ENCODE assay signal across 1 cellular context in the genomic region with DNA sequence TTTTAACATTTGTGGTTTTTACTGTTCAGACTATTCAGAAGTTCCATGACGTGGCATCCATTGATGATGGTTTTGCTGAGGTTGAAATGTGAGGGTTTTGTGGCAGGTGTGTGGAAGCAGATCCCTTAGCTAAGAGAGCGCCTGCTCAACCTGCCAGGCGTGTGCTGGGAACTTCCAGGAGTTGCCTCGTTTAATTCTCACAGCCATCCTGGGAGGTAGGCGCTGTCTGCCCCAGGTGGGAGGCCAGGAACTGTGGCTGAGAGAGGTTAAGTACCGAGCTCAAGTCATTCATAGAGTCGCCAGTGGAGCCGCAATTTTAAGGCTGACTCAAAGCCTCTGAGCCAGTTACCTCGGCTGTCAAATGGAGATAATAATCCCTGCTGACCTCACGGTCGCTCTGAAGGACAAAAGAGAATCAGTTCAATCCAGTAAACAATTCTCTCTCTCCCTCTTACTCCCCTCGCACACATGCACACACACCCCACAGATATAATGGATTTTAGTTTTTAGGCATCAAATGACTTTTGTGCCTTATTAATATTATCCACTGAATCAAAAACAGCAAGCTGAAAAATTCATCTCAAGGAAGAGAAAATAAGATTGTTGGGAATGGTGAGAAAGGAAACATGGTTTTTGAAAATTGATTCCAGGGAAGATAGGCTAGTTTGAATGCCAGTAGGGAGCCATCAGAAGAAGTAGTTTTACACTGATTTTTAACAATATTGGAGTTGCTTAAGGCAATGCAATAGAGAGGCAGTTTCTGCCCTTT.
A peak's percentile ranks its signal among the peaks of the same experiment; 100 is the strongest.
TF ChIP-seq lines count a peak whose summit lies in the region.

No MANE protein-coding gene starts in this region.

TF ChIP-seq in GM12878, 131 proteins besides CTCF, POLR2A, EP300 and RAD21 (continued from another document and continues in another):
- TF ChIP-seq ZBTB4 (CRISPR knock-in tag; IDR thresholded peaks at IDR 0.05) (no peak), SMARCA5 (IDR thresholded peaks at IDR 0.05) (peak; percentile 73; the same call in 1 of the 2 replicates), PML (IDR thresholded peaks at IDR 0.05; ENCODE audit: low read length) (no peak), STAT3 (IDR thresholded peaks at IDR 0.05; ENCODE audit: low read depth, low read length) (no peak; the same call in 1 of the 2 replicates), MLLT1 (IDR thresholded peaks at IDR 0.05) (peak; percentile 89), POLR2AphosphoS2 (IDR thresholded peaks at IDR 0.05; ENCODE audit: low read depth, low read length) (no peak), CBX5 (IDR thresholded peaks at IDR 0.05; ENCODE audit: low read depth) (no peak), POLR2AphosphoS5 (IDR thresholded peaks at IDR 0.05; ENCODE audit: low read length) (peak; percentile 77), SREBF2 (IDR thresholded peaks at IDR 0.05; ENCODE audit: low read length) (no peak), NR2F1 (conservative IDR thresholded peaks at IDR 0.05) (peak; percentile 76; the same call in 1 of the 2 replicates), SPI1 (IDR thresholded peaks at IDR 0.05; ENCODE audit: borderline replicate concordance, insufficient read depth, low read depth, low read length) (0 out of 2 replicates have a peak, but pooled peaks have one; percentile 5), MEF2A (IDR thresholded peaks at IDR 0.05; ENCODE audit: insufficient read depth, low read depth, low read length) (no peak), STAT1 (conservative IDR thresholded peaks at IDR 0.05) (no peak), FOXM1 (IDR thresholded peaks at IDR 0.05; ENCODE audit: low read depth, low read length) (no peak), SMAD1 (IDR thresholded peaks at IDR 0.05; ENCODE audit: low read depth, partially characterized antibody) (peak; percentile 81), BHLHE40 (IDR thresholded peaks at IDR 0.05; ENCODE audit: borderline replicate concordance in 1 of 2, low read depth in 2 of 2, low read length in 1 of 2) (peak; percentile 76 to 88), ATF7 (IDR thresholded peaks at IDR 0.05; ENCODE audit: low read depth) (peak; percentile 94), MYC (IDR thresholded peaks at IDR 0.05; ENCODE audit: insufficient read depth, insufficient read length, insufficient replicate concordance, low read length, severe bottlenecking) (no peak), ZNF622 (IDR thresholded peaks at IDR 0.05) (no peak), NFIC (IDR thresholded peaks at IDR 0.05; ENCODE audit: low read depth, low read length) (no peak), YY1 (IDR thresholded peaks at IDR 0.05; ENCODE audit: low read depth, low read length) (peak; percentile 53; the same call in 1 of the 2 replicates), ZSCAN29 (IDR thresholded peaks at IDR 0.05) (no peak), RB1 (IDR thresholded peaks at IDR 0.05; ENCODE audit: borderline replicate concordance) (no peak), NRF1 (conservative IDR thresholded peaks at IDR 0.05; ENCODE audit: low read depth, low read length) (no peak), HDAC2 (IDR thresholded peaks at IDR 0.05) (no peak), MTA2 (IDR thresholded peaks at IDR 0.05; ENCODE audit: low read depth) (peak; percentile 97), ZNF217 (IDR thresholded peaks at IDR 0.05) (peak; percentile 38; the same call in 1 of the 2 replicates), TCF12 (IDR thresholded peaks at IDR 0.05; ENCODE audit: low read depth, low read length) (peak; percentile 94), SUPT20H (IDR thresholded peaks at IDR 0.05; ENCODE audit: borderline replicate concordance, control insufficient read depth, low read depth, low read length) (no peak), GABPA (IDR thresholded peaks at IDR 0.05; ENCODE audit: low read depth) (no peak), NFYA (IDR thresholded peaks at IDR 0.05; ENCODE audit: borderline replicate concordance, low read depth, low read length) (no peak), KDM1A (IDR thresholded peaks at IDR 0.05; ENCODE audit: borderline replicate concordance) (no peak)
- TF ChIP-seq, protein P1, sequence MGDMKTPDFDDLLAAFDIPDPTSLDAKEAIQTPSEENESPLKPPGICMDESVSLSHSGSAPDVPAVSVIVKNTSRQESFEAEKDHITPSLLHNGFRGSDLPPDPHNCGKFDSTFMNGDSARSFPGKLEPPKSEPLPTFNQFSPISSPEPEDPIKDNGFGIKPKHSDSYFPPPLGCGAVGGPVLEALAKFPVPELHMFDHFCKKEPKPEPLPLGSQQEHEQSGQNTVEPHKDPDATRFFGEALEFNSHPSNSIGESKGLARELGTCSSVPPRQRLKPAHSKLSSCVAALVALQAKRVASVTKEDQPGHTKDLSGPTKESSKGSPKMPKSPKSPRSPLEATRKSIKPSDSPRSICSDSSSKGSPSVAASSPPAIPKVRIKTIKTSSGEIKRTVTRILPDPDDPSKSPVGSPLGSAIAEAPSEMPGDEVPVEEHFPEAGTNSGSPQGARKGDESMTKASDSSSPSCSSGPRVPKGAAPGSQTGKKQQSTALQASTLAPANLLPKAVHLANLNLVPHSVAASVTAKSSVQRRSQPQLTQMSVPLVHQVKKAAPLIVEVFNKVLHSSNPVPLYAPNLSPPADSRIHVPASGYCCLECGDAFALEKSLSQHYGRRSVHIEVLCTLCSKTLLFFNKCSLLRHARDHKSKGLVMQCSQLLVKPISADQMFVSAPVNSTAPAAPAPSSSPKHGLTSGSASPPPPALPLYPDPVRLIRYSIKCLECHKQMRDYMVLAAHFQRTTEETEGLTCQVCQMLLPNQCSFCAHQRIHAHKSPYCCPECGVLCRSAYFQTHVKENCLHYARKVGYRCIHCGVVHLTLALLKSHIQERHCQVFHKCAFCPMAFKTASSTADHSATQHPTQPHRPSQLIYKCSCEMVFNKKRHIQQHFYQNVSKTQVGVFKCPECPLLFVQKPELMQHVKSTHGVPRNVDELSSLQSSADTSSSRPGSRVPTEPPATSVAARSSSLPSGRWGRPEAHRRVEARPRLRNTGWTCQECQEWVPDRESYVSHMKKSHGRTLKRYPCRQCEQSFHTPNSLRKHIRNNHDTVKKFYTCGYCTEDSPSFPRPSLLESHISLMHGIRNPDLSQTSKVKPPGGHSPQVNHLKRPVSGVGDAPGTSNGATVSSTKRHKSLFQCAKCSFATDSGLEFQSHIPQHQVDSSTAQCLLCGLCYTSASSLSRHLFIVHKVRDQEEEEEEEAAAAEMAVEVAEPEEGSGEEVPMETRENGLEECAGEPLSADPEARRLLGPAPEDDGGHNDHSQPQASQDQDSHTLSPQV (IDR thresholded peaks at IDR 0.05), result peak; percentile 32; the same call in 1 of the 2 replicates
- TF ChIP-seq, protein P2, sequence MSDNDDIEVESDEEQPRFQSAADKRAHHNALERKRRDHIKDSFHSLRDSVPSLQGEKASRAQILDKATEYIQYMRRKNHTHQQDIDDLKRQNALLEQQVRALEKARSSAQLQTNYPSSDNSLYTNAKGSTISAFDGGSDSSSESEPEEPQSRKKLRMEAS (IDR thresholded peaks at IDR 0.05; ENCODE audit: low read depth, low read length), result peak; percentile 32; the same call in 1 of the 2 replicates
- TF ChIP-seq, protein P3, sequence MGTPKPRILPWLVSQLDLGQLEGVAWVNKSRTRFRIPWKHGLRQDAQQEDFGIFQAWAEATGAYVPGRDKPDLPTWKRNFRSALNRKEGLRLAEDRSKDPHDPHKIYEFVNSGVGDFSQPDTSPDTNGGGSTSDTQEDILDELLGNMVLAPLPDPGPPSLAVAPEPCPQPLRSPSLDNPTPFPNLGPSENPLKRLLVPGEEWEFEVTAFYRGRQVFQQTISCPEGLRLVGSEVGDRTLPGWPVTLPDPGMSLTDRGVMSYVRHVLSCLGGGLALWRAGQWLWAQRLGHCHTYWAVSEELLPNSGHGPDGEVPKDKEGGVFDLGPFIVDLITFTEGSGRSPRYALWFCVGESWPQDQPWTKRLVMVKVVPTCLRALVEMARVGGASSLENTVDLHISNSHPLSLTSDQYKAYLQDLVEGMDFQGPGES (IDR thresholded peaks at IDR 0.05), result no peak
- TF ChIP-seq, protein P4, sequence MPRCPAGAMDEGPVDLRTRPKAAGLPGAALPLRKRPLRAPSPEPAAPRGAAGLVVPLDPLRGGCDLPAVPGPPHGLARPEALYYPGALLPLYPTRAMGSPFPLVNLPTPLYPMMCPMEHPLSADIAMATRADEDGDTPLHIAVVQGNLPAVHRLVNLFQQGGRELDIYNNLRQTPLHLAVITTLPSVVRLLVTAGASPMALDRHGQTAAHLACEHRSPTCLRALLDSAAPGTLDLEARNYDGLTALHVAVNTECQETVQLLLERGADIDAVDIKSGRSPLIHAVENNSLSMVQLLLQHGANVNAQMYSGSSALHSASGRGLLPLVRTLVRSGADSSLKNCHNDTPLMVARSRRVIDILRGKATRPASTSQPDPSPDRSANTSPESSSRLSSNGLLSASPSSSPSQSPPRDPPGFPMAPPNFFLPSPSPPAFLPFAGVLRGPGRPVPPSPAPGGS (IDR thresholded peaks at IDR 0.05; ENCODE audit: borderline replicate concordance, insufficient read depth, low read depth, low read length, poor library complexity, severe bottlenecking), result peak; percentile 97
- TF ChIP-seq, protein P5, sequence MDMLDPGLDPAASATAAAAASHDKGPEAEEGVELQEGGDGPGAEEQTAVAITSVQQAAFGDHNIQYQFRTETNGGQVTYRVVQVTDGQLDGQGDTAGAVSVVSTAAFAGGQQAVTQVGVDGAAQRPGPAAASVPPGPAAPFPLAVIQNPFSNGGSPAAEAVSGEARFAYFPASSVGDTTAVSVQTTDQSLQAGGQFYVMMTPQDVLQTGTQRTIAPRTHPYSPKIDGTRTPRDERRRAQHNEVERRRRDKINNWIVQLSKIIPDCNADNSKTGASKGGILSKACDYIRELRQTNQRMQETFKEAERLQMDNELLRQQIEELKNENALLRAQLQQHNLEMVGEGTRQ (IDR thresholded peaks at IDR 0.05; ENCODE audit: borderline replicate concordance, low read depth, low read length), result no peak
- TF ChIP-seq, protein P6, sequence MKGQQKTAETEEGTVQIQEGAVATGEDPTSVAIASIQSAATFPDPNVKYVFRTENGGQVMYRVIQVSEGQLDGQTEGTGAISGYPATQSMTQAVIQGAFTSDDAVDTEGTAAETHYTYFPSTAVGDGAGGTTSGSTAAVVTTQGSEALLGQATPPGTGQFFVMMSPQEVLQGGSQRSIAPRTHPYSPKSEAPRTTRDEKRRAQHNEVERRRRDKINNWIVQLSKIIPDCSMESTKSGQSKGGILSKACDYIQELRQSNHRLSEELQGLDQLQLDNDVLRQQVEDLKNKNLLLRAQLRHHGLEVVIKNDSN (IDR thresholded peaks at IDR 0.05; ENCODE audit: borderline replicate concordance, extremely low read length, insufficient read depth, low read depth, low read length), result no peak
- TF ChIP-seq, protein P7, sequence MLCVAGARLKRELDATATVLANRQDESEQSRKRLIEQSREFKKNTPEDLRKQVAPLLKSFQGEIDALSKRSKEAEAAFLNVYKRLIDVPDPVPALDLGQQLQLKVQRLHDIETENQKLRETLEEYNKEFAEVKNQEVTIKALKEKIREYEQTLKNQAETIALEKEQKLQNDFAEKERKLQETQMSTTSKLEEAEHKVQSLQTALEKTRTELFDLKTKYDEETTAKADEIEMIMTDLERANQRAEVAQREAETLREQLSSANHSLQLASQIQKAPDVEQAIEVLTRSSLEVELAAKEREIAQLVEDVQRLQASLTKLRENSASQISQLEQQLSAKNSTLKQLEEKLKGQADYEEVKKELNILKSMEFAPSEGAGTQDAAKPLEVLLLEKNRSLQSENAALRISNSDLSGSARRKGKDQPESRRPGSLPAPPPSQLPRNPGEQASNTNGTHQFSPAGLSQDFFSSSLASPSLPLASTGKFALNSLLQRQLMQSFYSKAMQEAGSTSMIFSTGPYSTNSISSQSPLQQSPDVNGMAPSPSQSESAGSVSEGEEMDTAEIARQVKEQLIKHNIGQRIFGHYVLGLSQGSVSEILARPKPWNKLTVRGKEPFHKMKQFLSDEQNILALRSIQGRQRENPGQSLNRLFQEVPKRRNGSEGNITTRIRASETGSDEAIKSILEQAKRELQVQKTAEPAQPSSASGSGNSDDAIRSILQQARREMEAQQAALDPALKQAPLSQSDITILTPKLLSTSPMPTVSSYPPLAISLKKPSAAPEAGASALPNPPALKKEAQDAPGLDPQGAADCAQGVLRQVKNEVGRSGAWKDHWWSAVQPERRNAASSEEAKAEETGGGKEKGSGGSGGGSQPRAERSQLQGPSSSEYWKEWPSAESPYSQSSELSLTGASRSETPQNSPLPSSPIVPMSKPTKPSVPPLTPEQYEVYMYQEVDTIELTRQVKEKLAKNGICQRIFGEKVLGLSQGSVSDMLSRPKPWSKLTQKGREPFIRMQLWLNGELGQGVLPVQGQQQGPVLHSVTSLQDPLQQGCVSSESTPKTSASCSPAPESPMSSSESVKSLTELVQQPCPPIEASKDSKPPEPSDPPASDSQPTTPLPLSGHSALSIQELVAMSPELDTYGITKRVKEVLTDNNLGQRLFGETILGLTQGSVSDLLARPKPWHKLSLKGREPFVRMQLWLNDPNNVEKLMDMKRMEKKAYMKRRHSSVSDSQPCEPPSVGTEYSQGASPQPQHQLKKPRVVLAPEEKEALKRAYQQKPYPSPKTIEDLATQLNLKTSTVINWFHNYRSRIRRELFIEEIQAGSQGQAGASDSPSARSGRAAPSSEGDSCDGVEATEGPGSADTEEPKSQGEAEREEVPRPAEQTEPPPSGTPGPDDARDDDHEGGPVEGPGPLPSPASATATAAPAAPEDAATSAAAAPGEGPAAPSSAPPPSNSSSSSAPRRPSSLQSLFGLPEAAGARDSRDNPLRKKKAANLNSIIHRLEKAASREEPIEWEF (IDR thresholded peaks at IDR 0.05; ENCODE audit: insufficient replicate concordance, low read depth, low read length), result peak; percentile 84
